In genomic region chr7:102365390-102365789, GRCh38 we compare ENCODE assay signal across 14 cellular contexts. TPM values are rescaled to one million over a fixed set of nuclear protein-coding genes. Genes with fewer than 3 reads are reported as not detected.
A peak's percentile ranks its signal among the peaks of the same experiment; 100 is the strongest.
DNase-seq lines count a peak whose midpoint lies in the region; ATAC-seq, FAIRE-seq and TF ChIP-seq lines count a peak whose summit lies in the region.
"Not testable (repeated sequence)": the region's sequence is repeated elsewhere in the genome, so short reads cannot be mapped to it uniquely, and the experiment has no call there.
"Had no signal": no experiment of that assay in that cellular context is flagged by ENCODE, and none has a peak within 500 bp of the region (broad histone marks: within the 10 kb centered on the region; RNA-seq: fewer than 3 reads in every experiment).

No MANE protein-coding gene starts in this region.

- H3K4me2 ChIP-seq in neural progenitor cell: peak overlapping the region; percentile 67

- H4K20me1 ChIP-seq in neural progenitor cell (ENCODE audit: low read depth): not testable (repeated sequence)

- peak; percentile 33 for FAIRE-seq in RCC 7860 (lab: Jason Lieb, UNC)

- CTCF ChIA-PET in CD4-positive, alpha-beta memory T cell (lab: Charles Lee; ENCODE audit: partially characterized antibody); activated CD8-positive, alpha-beta T cell treated with anti-CD3 and anti-CD28 coated beads for 36 hours (lab: Charles Lee): not testable (repeated sequence)

- not testable (repeated sequence) for H3K9me3 ChIP-seq in CD4-positive, alpha-beta memory T cell (ENCODE audit: control insufficient read depth in 1 of 2, low read length in 2 of 2); HAP-1; neural progenitor cell (ENCODE audit: low read depth)

- H3K27ac ChIP-seq in CD4-positive, alpha-beta memory T cell (ENCODE audit: low read depth, low read length); neural progenitor cell: not testable (repeated sequence)

- not testable (repeated sequence) for H3F3A ChIP-seq in neural progenitor cell (ENCODE audit: low read depth)

- not testable (repeated sequence) for H3K9me3 Mint-ChIP-seq in CD4-positive, alpha-beta memory T cell; activated CD8-positive, alpha-beta T cell treated with anti-CD3 and anti-CD28 coated beads for 36 hours; activated naive CD8-positive, alpha-beta T cell treated with anti-CD3 and anti-CD28 coated beads, Interleukin-2, amount 10 ng/mL, durations not matched to agents 7 days and 5 days; immature natural killer cell; neural progenitor cell; type B pancreatic cell

- TF ChIP-seq CTCF in activated CD8-positive, alpha-beta T cell treated with anti-CD3 and anti-CD28 coated beads for 36 hours (IDR thresholded peaks at IDR 0.05); neural progenitor cell (IDR thresholded peaks at IDR 0.05); type B pancreatic cell (conservative IDR thresholded peaks at IDR 0.05): not testable (repeated sequence)

- H3K9ac ChIP-seq in neural progenitor cell: not testable (repeated sequence)

- H3K27me3 ChIP-seq in CD4-positive, alpha-beta memory T cell (ENCODE audit: insufficient read depth, low read length); HAP-1 (ENCODE audit: low read depth); neural progenitor cell: not testable (repeated sequence)

- H3K36me3 ChIP-seq in CD4-positive, alpha-beta memory T cell (ENCODE audit: insufficient read depth, low read length); HAP-1 (replicated peaks); neural progenitor cell: not testable (repeated sequence)

- DNase-seq in CD4-positive, alpha-beta memory T cell; HAP-1 (ENCODE audit: low spot score in 2 of 2); activated CD8-positive, alpha-beta T cell treated with anti-CD3 and anti-CD28 coated beads for 36 hours; activated naive CD8-positive, alpha-beta T cell treated with anti-CD3 and anti-CD28 coated beads, Interleukin-2, amount 10 ng/mL, durations not matched to agents 7 days and 5 days; immature natural killer cell; neural progenitor cell (ENCODE audit: low spot score); type B pancreatic cell (ENCODE audit: extremely low spot score, unreplicated experiment): not testable (repeated sequence)
- DNase-seq in RCC 7860 (ENCODE audit: low spot score): peak; percentile 26

- not testable (repeated sequence) for H3K4me1 ChIP-seq in CD4-positive, alpha-beta memory T cell (ENCODE audit: insufficient read depth, low read length); HAP-1; neural progenitor cell

- not testable (repeated sequence) for H2AFZ ChIP-seq in neural progenitor cell (replicated peaks)

- not testable (repeated sequence) for H3K27me3 Mint-ChIP-seq in CD4-positive, alpha-beta memory T cell; activated CD8-positive, alpha-beta T cell treated with anti-CD3 and anti-CD28 coated beads for 36 hours; activated naive CD8-positive, alpha-beta T cell treated with anti-CD3 and anti-CD28 coated beads, Interleukin-2, amount 10 ng/mL, durations not matched to agents 7 days and 5 days; immature natural killer cell (ENCODE audit: low read depth in 3 of 3); neural progenitor cell (ENCODE audit: insufficient read depth, low read depth); type B pancreatic cell

- H3K4me1 Mint-ChIP-seq in CD4-positive, alpha-beta memory T cell: peaks cover 9 to 39% (median 21%) of the 10 kb centered on the region in 4 donors
- peaks cover 21% of the 10 kb centered on the region for H3K4me1 Mint-ChIP-seq in activated CD8-positive, alpha-beta T cell treated with anti-CD3 and anti-CD28 coated beads for 36 hours (ENCODE audit: low read depth)
- H3K4me1 Mint-ChIP-seq in activated naive CD8-positive, alpha-beta T cell treated with anti-CD3 and anti-CD28 coated beads, Interleukin-2, amount 10 ng/mL, durations not matched to agents 7 days and 5 days: peaks cover 13% of the 10 kb centered on the region
- H3K4me1 Mint-ChIP-seq in immature natural killer cell: peaks cover 19 to 34% of the 10 kb centered on the region in 2 donors
- not testable (repeated sequence) for H3K4me1 Mint-ChIP-seq in neural progenitor cell; type B pancreatic cell (ENCODE audit: unreplicated experiment)

- H3K79me2 ChIP-seq in neural progenitor cell (ENCODE audit: low read depth): peaks cover 28% of the 10 kb centered on the region

- ATAC-seq in activated CD8-positive, alpha-beta T cell treated with anti-CD3 and anti-CD28 coated beads for 36 hours; activated naive CD8-positive, alpha-beta T cell treated with anti-CD3 and anti-CD28 coated beads, Interleukin-2, amount 10 ng/mL, durations not matched to agents 7 days and 5 days (ENCODE audit: low read depth): not testable (repeated sequence)

- peaks cover 6 to 30% of the 10 kb centered on the region in 2 donors for H3K36me3 Mint-ChIP-seq in CD4-positive, alpha-beta memory T cell
- peaks cover 30% of the 10 kb centered on the region for H3K36me3 Mint-ChIP-seq in activated CD8-positive, alpha-beta T cell treated with anti-CD3 and anti-CD28 coated beads for 36 hours (ENCODE audit: low read depth)
- H3K36me3 Mint-ChIP-seq in activated naive CD8-positive, alpha-beta T cell treated with anti-CD3 and anti-CD28 coated beads, Interleukin-2, amount 10 ng/mL, durations not matched to agents 7 days and 5 days: peaks cover 26% of the 10 kb centered on the region
- not testable (repeated sequence) for H3K36me3 Mint-ChIP-seq in immature natural killer cell
- peaks cover 16% of the 10 kb centered on the region for H3K36me3 Mint-ChIP-seq in neural progenitor cell
- H3K36me3 Mint-ChIP-seq in type B pancreatic cell: peaks cover 17% of the 10 kb centered on the region

- in situ Hi-C loops in HAP-1 (cut with MboI; ENCODE audit: low sequenced_read_pairs): not testable (repeated sequence)

- peak overlapping the region in 6 of 8 donors; percentile 7 to 62 (median 40) for H3K4me3 Mint-ChIP-seq in CD4-positive, alpha-beta memory T cell
- H3K4me3 Mint-ChIP-seq in activated CD8-positive, alpha-beta T cell treated with anti-CD3 and anti-CD28 coated beads for 36 hours: peak overlapping the region; percentile 95
- H3K4me3 Mint-ChIP-seq in activated naive CD8-positive, alpha-beta T cell treated with anti-CD3 and anti-CD28 coated beads, Interleukin-2, amount 10 ng/mL, durations not matched to agents 7 days and 5 days: peak overlapping the region; percentile 45
- H3K4me3 Mint-ChIP-seq in immature natural killer cell (peak overlapping the region in 3 of 5 donors; percentile 19 to 33 (median 30)), neural progenitor cell (peak overlapping the region; percentile 54), type B pancreatic cell (peak overlapping the region; percentile 62)

- POLR2A ChIA-PET in CD4-positive, alpha-beta memory T cell (lab: Charles Lee; ENCODE audit: partially characterized antibody); activated CD8-positive, alpha-beta T cell treated with anti-CD3 and anti-CD28 coated beads for 36 hours (lab: Charles Lee); activated naive CD8-positive, alpha-beta T cell treated with anti-CD3 and anti-CD28 coated beads, Interleukin-2, amount 10 ng/mL, durations not matched to agents 7 days and 5 days (lab: Charles Lee): not testable (repeated sequence)

- H3K27ac Mint-ChIP-seq in CD4-positive, alpha-beta memory T cell: peak overlapping the region in 1 of 7 donors; percentile 57
- H3K27ac Mint-ChIP-seq in activated CD8-positive, alpha-beta T cell treated with anti-CD3 and anti-CD28 coated beads for 36 hours; activated naive CD8-positive, alpha-beta T cell treated with anti-CD3 and anti-CD28 coated beads, Interleukin-2, amount 10 ng/mL, durations not matched to agents 7 days and 5 days; immature natural killer cell; neural progenitor cell; type B pancreatic cell: not testable (repeated sequence)

- intact Hi-C loops in CD4-positive, alpha-beta memory T cell (cut with micrococcal nuclease): loop anchor here (10.0 kb wide), 1 partner anchor 81 kb away; the partner anchor contains the start of gene SH2B2
- intact Hi-C loops in activated CD8-positive, alpha-beta T cell treated with anti-CD3 and anti-CD28 coated beads for 36 hours (cut with micrococcal nuclease): not testable (repeated sequence)

- H3K4me3 ChIP-seq in CD4-positive, alpha-beta memory T cell (ENCODE audit: low read length in 2 of 2): not testable (repeated sequence)
- H3K4me3 ChIP-seq in HAP-1 (peak overlapping the region; percentile 78; the same call in 1 of the 2 replicates), neural progenitor cell (peak overlapping the region; percentile 20)

RNA-seq across cellular contexts. Expression of gene SPDYE6, which starts 9.1 kb away (rescaled TPM):
- total RNA-seq in CD4-positive, alpha-beta memory T cell: not detected
- polyA plus RNA-seq in CD4-positive, alpha-beta memory T cell: under 1 TPM; 0.14 to 0.73 TPM
- total RNA-seq in activated CD8-positive, alpha-beta T cell treated with anti-CD3 and anti-CD28 coated beads for 36 hours: not detected
- not detected for total RNA-seq in activated naive CD8-positive, alpha-beta T cell treated with anti-CD3 and anti-CD28 coated beads, Interleukin-2, amount 10 ng/mL, durations not matched to agents 7 days and 5 days
- polyA plus RNA-seq in immature natural killer cell: under 1 TPM in 1 of 3 donors, not detected in 2; 0.97 TPM
- total RNA-seq in neural progenitor cell (ENCODE audit: low replicate concordance) (not detected in 2 replicates), type B pancreatic cell (ENCODE audit: low replicate concordance) (not detected in 2 replicates)
- total RNA-seq: aorta, gastroesophageal sphincter, lower lobe of right lung, mucosa of gallbladder, temporal lobe had no signal
- polyA plus RNA-seq: AG04450 had no signal

RNA-seq across cellular contexts. Expression of gene PRKRIP1, which starts 30.8 kb away (rescaled TPM):
- 10 to 100 TPM; 43.2 to 47.6 TPM for total RNA-seq in CD4-positive, alpha-beta memory T cell
- 10 to 100 TPM in 1 of 2 donors, 1 to 10 TPM in 1; 9.7 to 21.7 TPM for polyA plus RNA-seq in CD4-positive, alpha-beta memory T cell
- 10 to 100 TPM; 29.8 to 33.6 TPM for total RNA-seq in activated CD8-positive, alpha-beta T cell treated with anti-CD3 and anti-CD28 coated beads for 36 hours
- total RNA-seq in activated naive CD8-positive, alpha-beta T cell treated with anti-CD3 and anti-CD28 coated beads, Interleukin-2, amount 10 ng/mL, durations not matched to agents 7 days and 5 days: 10 to 100 TPM; 37.8 to 39.1 TPM
- polyA plus RNA-seq in immature natural killer cell: 10 to 100 TPM; 13.2 to 20.2 (median 17.2) TPM
- 29.1 and 44.5 TPM in 2 replicates for total RNA-seq in neural progenitor cell (ENCODE audit: low replicate concordance)
- 28.2 and 34.0 TPM in 2 replicates for total RNA-seq in type B pancreatic cell (ENCODE audit: low replicate concordance)

Comparison
In these comparisons a context has a peak if more than half of its experiments do, and no peak if none do; other contexts are left out.
1. H3K4me3 Mint-ChIP-seq: peak in every context shown above with its lines; median percentile 95 in activated CD8-positive, alpha-beta T cell treated with anti-CD3 and anti-CD28 coated beads for 36 hours; 62 in type B pancreatic cell; 54 in neural progenitor cell; 45 in activated naive CD8-positive, alpha-beta T cell treated with anti-CD3 and anti-CD28 coated beads, Interleukin-2, amount 10 ng/mL, durations not matched to agents 7 days and 5 days; 40 in CD4-positive, alpha-beta memory T cell; 30 in immature natural killer cell.